ENCODE assay signal across 11 cellular contexts in genomic region chr16:20592780-20593179, GRCh38. TPM values are rescaled to one million over a fixed set of nuclear protein-coding genes. Genes with fewer than 3 reads are reported as not detected.
"Had no signal": no experiment of that assay in that cellular context is flagged by ENCODE, and none has a peak within 500 bp of the region (broad histone marks: within the 10 kb centered on the region; RNA-seq: fewer than 3 reads in every experiment).

No MANE protein-coding gene starts in this region.

RNA-seq across cellular contexts. Expression of gene ACSM2B, which starts 16.6 kb away (rescaled TPM):
- total RNA-seq: OCI-LY7, PC-3, PC-9, Peyer's patch, Right ventricle myocardium inferior, Right ventricle myocardium superior, RPMI7951, SJCRH30, SJSA1, SK-MEL-5 had no signal
- polyA plus RNA-seq: SK-N-SH had no signal
